ENCODE assay signal across 17 cellular contexts in genomic region chr2:144288428-144288827, GRCh38.
"Had no signal": no experiment of that assay in that cellular context is flagged by ENCODE, and none has a peak within 500 bp of the region (broad histone marks: within the 10 kb centered on the region; RNA-seq: fewer than 3 reads in every experiment).

No MANE protein-coding gene starts in this region.

- H3K4me1 ChIP-seq: prostate gland, suprapubic skin had no signal

- H3K27ac Mint-ChIP-seq: activated CD4-positive, alpha-beta memory T cell treated with anti-CD3 and anti-CD28 coated beads, Interleukin-2, amount 10 ng/mL, durations not matched to agents 7 days and 5 days; activated CD4-positive, alpha-beta T cell treated with anti-CD3 and anti-CD28 coated beads for 36 hours; activated naive CD8-positive, alpha-beta T cell; nephron progenitor cell had no signal

- H3K36me3 ChIP-seq: prostate gland, suprapubic skin had no signal

- H3K4me1 Mint-ChIP-seq: activated CD4-positive, alpha-beta memory T cell treated with anti-CD3 and anti-CD28 coated beads, Interleukin-2, amount 10 ng/mL, durations not matched to agents 7 days and 5 days; activated CD4-positive, alpha-beta T cell treated with anti-CD3 and anti-CD28 coated beads for 36 hours; nephron progenitor cell had no signal

- H3K4me3 ChIP-seq: prostate gland, suprapubic skin had no signal

- H3K9me3 ChIP-seq: prostate gland, suprapubic skin had no signal

- H3K27ac ChIP-seq: epithelial cell of prostate, prostate gland, suprapubic skin had no signal

- H3K27me3 Mint-ChIP-seq: activated CD4-positive, alpha-beta memory T cell treated with anti-CD3 and anti-CD28 coated beads, Interleukin-2, amount 10 ng/mL, durations not matched to agents 7 days and 5 days; activated CD4-positive, alpha-beta T cell treated with anti-CD3 and anti-CD28 coated beads for 36 hours; activated naive CD8-positive, alpha-beta T cell had no signal

- DNase-seq: activated CD4-positive, alpha-beta memory T cell treated with anti-CD3 and anti-CD28 coated beads, Interleukin-2, amount 10 ng/mL, durations not matched to agents 7 days and 5 days; activated CD4-positive, alpha-beta T cell treated with anti-CD3 and anti-CD28 coated beads for 36 hours; activated effector memory CD4-positive, alpha-beta T cell treated with anti-CD3 and anti-CD28 coated beads, Interleukin-2, amount 50 U/mL, for 16 hours; activated T-cell treated with anti-CD3 and anti-CD28 coated beads, Interleukin-2, amount 50 U/mL, for 4 hours; hypothalamus; nephron progenitor cell; occipital lobe; right cardiac atrium; small intestine; stimulated activated CD4-positive, alpha-beta T cell treated with anti-CD3 and anti-CD28 coated beads, Interleukin-4, amount 100 ng/mL, for 24 hours; stimulated activated naive CD4-positive, alpha-beta T cell treated with Interleukin-2 at 50 U/mL for 16 hours; T-helper 2 cell; trophoblast cell had no signal

- H3K4me3 Mint-ChIP-seq: activated CD4-positive, alpha-beta memory T cell treated with anti-CD3 and anti-CD28 coated beads, Interleukin-2, amount 10 ng/mL, durations not matched to agents 7 days and 5 days; activated CD4-positive, alpha-beta T cell treated with anti-CD3 and anti-CD28 coated beads for 36 hours; activated naive CD8-positive, alpha-beta T cell; activated T-cell treated with anti-CD3 and anti-CD28 coated beads, Interleukin-2, amount 50 U/mL, for 4 hours; nephron progenitor cell had no signal

- H3K27me3 ChIP-seq: suprapubic skin had no signal

- ATAC-seq: activated CD4-positive, alpha-beta T cell treated with anti-CD3 and anti-CD28 coated beads for 36 hours; activated T-cell treated with anti-CD3 and anti-CD28 coated beads, Interleukin-2, amount 50 U/mL, for 4 hours; right cardiac atrium had no signal

- FAIRE-seq: small intestine had no signal
